22 cellular contexts compared by ENCODE assay signal in the genomic region with DNA sequence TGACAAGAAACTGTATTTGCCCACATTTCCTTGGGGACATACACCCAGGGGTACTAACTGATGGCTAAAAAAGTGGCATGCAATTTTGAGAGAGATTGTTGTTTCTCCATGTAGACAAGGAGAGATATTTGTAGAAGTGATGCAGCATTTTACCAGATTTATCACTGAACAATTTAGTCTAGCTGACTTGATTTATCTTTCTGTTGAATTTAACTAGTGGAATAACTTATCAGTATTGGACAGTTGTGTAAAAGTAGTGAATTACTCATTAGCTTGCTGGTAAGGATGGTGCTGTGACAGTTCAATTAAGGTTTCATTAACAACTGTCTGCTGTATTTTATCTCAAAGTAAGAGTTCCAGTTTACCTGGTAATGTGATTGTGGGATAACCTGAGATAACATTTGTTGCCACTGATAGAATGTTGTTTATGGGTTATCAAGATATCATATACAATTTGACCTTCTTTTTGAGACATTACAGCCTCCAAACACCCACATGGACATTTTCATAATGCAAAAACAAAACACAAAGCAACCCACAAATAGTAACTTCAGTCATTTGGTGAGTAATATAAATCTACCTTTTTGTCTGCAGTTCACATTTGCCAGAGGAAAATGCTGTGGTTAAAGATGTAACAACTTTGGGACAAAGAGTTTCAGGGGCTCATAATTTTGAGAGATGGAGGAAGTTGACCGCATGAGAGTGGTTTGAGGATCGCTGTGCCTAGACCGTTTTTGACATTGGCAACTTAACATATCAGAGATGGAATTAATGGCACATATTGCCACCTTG. TPM values are rescaled to one million over a fixed set of nuclear protein-coding genes. Genes with fewer than 3 reads are reported as not detected.
DNase-seq lines count a peak whose midpoint lies in the region; ATAC-seq, FAIRE-seq and TF ChIP-seq lines count a peak whose summit lies in the region.
"Had no signal": no experiment of that assay in that cellular context is flagged by ENCODE, and none has a peak within 500 bp of the region (broad histone marks: within the 10 kb centered on the region; RNA-seq: fewer than 3 reads in every experiment).

No MANE protein-coding gene starts in this region.

- H3K4me1 Mint-ChIP-seq in T-helper 2 cell treated with Interferon-gamma antibody and Interleukin-4, amounts not matched to agents 5 μg/mL and 100 μg/mL, for 36 hours (ENCODE audit: low read depth) = peaks cover 57% of the 10 kb centered on the region

- H3K4me3 ChIP-seq in BLaER1 treated with 17β-estradiol and CSF1 and Interleukin-3, amounts not matched to agents 10 nM and 100 nM = peak overlapping the region in 8 of 10 experiments; percentile 7 to 85 (median 28); a peak in 9 of 20 replicates
- peak overlapping the region; percentile 82 for H3K4me3 ChIP-seq in iPS-20b (ENCODE audit: low read length)
- H3K4me3 ChIP-seq: right atrium auricular region, vagina had no signal

- intact Hi-C loops in posterior vena cava (cut with DNase I) = no loop called here

- no peaks in the 10 kb centered on the region for H3K9me3 ChIP-seq in BLaER1 treated with 17β-estradiol and CSF1 and Interleukin-3, amounts not matched to agents 10 nM and 100 nM (replicated peaks in 1 of 11)
- H3K9me3 ChIP-seq in iPS-20b (ENCODE audit: insufficient read depth, low read depth, low read length) = no peaks in the 10 kb centered on the region
- H3K9me3 ChIP-seq: heart right ventricle, right atrium auricular region, vagina had no signal

- peak overlapping the region; percentile 27 for H3K4me3 Mint-ChIP-seq in T-helper 2 cell treated with Interferon-gamma antibody and Interleukin-4, amounts not matched to agents 5 μg/mL and 100 μg/mL, for 36 hours
- H3K4me3 Mint-ChIP-seq: activated CD4-positive, alpha-beta T cell treated with anti-CD3 and anti-CD28 coated beads, Interleukin-2, amount 10 ng/mL, durations not matched to agents 7 days and 5 days had no signal

- DNase-seq in GM12891 (ENCODE audit: insufficient read length, low spot score) (no peak), DMS79 (lab: John Stamatoyannopoulos, UW) (no peak), posterior vena cava (ENCODE audit: low spot score) (no peak)
- peak; percentile 22 for DNase-seq in T-helper 2 cell treated with Interferon-gamma antibody and Interleukin-4, amounts not matched to agents 5 μg/mL and 100 μg/mL, for 36 hours (ENCODE audit: low spot score)
- DNase-seq: activated CD4-positive, alpha-beta T cell treated with anti-CD3 and anti-CD28 coated beads, Interleukin-2, amount 10 ng/mL, durations not matched to agents 7 days and 5 days; activated naive CD4-positive, alpha-beta T cell treated with Interleukin-2 at 50 U/mL for 16 hours; central memory CD4-positive, alpha-beta T cell; H9; heart right ventricle; left colon; NCI-H1092; NCI-H345; OCI-M1; stimulated activated CD4-positive, alpha-beta T cell treated with anti-CD3 and anti-CD28 coated beads, Interleukin-4, amount 100 ng/mL, for 1 hour had no signal

- H3K4me2 ChIP-seq in BLaER1 treated with 17β-estradiol and CSF1 and Interleukin-3, amounts not matched to agents 10 nM and 100 nM = peak overlapping the region; percentile 64 to 97 (median 88)

- ATAC-seq in HG03095 (IDR thresholded peaks at IDR 0.05; ENCODE audit: unreplicated experiment) (no peak), HG03280 (IDR thresholded peaks at IDR 0.05; ENCODE audit: unreplicated experiment) (no peak)
- ATAC-seq: heart right ventricle, left colon had no signal

- H3K4me1 ChIP-seq in BLaER1 treated with 17β-estradiol and CSF1 and Interleukin-3, amounts not matched to agents 10 nM and 100 nM = peaks cover 61 to 76% (median 71%) of the 10 kb centered on the region in 10 experiments
- H3K4me1 ChIP-seq in iPS-20b (ENCODE audit: insufficient read depth, low read length) = peaks cover 49% of the 10 kb centered on the region

- peaks cover 0 to 27% (median 4%) of the 10 kb centered on the region in 11 experiments; a peak in 5 of 22 replicates for H3K36me3 ChIP-seq in BLaER1 treated with 17β-estradiol and CSF1 and Interleukin-3, amounts not matched to agents 10 nM and 100 nM
- H3K36me3 ChIP-seq in iPS-20b (ENCODE audit: insufficient read depth, low read depth, low read length) = peaks cover 17% of the 10 kb centered on the region; the same call in 1 of the 2 replicates
- H3K36me3 ChIP-seq: right atrium auricular region, vagina had no signal

- H3K27me3 ChIP-seq in BLaER1 treated with 17β-estradiol and CSF1 and Interleukin-3, amounts not matched to agents 10 nM and 100 nM = no peaks in the 10 kb centered on the region
- H3K27me3 ChIP-seq in iPS-20b (ENCODE audit: insufficient read depth, low read length) = no peaks in the 10 kb centered on the region
- H3K27me3 ChIP-seq: heart right ventricle, right atrium auricular region, vagina had no signal

- peaks cover 23% of the 10 kb centered on the region for H3K36me3 Mint-ChIP-seq in T-helper 2 cell treated with Interferon-gamma antibody and Interleukin-4, amounts not matched to agents 5 μg/mL and 100 μg/mL, for 36 hours (ENCODE audit: low read depth)

- H4K20me1 ChIP-seq in BLaER1 treated with 17β-estradiol and CSF1 and Interleukin-3, amounts not matched to agents 10 nM and 100 nM = peaks cover 0 to 79% (median 26%) of the 10 kb centered on the region in 11 experiments; a peak in 12 of 22 replicates

- H3K27me3 Mint-ChIP-seq in T-helper 2 cell treated with Interferon-gamma antibody and Interleukin-4, amounts not matched to agents 5 μg/mL and 100 μg/mL, for 36 hours (ENCODE audit: low read depth) = no peaks in the 10 kb centered on the region
- H3K27me3 Mint-ChIP-seq: activated CD4-positive, alpha-beta T cell treated with anti-CD3 and anti-CD28 coated beads, Interleukin-2, amount 10 ng/mL, durations not matched to agents 7 days and 5 days had no signal

- peak overlapping the region in 7 of 11 experiments; percentile 30 to 76 (median 57); a peak in 12 of 22 replicates for H3K27ac ChIP-seq in BLaER1 treated with 17β-estradiol and CSF1 and Interleukin-3, amounts not matched to agents 10 nM and 100 nM
- H3K27ac ChIP-seq in iPS-20b (ENCODE audit: low read length) = no peak overlapping the region
- H3K27ac ChIP-seq: epithelial cell of prostate, heart right ventricle, vagina had no signal

- H3K9ac ChIP-seq in BLaER1 treated with 17β-estradiol and CSF1 and Interleukin-3, amounts not matched to agents 10 nM and 100 nM = peak overlapping the region in 4 of 11 experiments; percentile 14 to 71 (median 29); a peak in 7 of 22 replicates
- no peak overlapping the region for H3K9ac ChIP-seq in iPS-20b (ENCODE audit: low read depth, low read length)

- H3K9me3 Mint-ChIP-seq in T-helper 2 cell treated with Interferon-gamma antibody and Interleukin-4, amounts not matched to agents 5 μg/mL and 100 μg/mL, for 36 hours = no peaks in the 10 kb centered on the region
- H3K9me3 Mint-ChIP-seq: activated CD4-positive, alpha-beta T cell treated with anti-CD3 and anti-CD28 coated beads, Interleukin-2, amount 10 ng/mL, durations not matched to agents 7 days and 5 days; H9 had no signal

- TF ChIP-seq POLR2A in GM12891 (IDR thresholded peaks at IDR 0.05; ENCODE audit: low read depth, low read length) = no peak

- no peak overlapping the region for H3K27ac Mint-ChIP-seq in T-helper 2 cell treated with Interferon-gamma antibody and Interleukin-4, amounts not matched to agents 5 μg/mL and 100 μg/mL, for 36 hours
- H3K27ac Mint-ChIP-seq: activated CD4-positive, alpha-beta T cell treated with anti-CD3 and anti-CD28 coated beads, Interleukin-2, amount 10 ng/mL, durations not matched to agents 7 days and 5 days had no signal

- FAIRE-seq in GM12891 (lab: Jason Lieb, UNC) = peak; percentile 73
- FAIRE-seq: GM18507 had no signal

TF ChIP-seq in GM12891, 5 proteins besides CTCF, POLR2A, EP300 and RAD21:
- peak; percentile 51; the same call in 1 of the 2 replicates for TF ChIP-seq POU2F2 (IDR thresholded peaks at IDR 0.05; ENCODE audit: low read depth, low read length)
- TF ChIP-seq POLR2AphosphoS5 (IDR thresholded peaks at IDR 0.05; ENCODE audit: low read depth, low read length) = no peak

RNA-seq across cellular contexts. Expression of a gene that starts 3.8 kb away (rescaled TPM):
- 8.0 TPM for polyA plus RNA-seq in GM12891 (2012; ENCODE audit: low read depth, missing spikeins)
- total RNA-seq in posterior vena cava = 10 to 100 TPM; 13.1 to 13.6 TPM
